35 cellular contexts compared by ENCODE assay signal in genomic region chr20:59683181-59683580, GRCh38.
"Had no signal": no experiment of that assay in that cellular context is flagged by ENCODE, and none has a peak within 500 bp of the region (broad histone marks: within the 10 kb centered on the region; RNA-seq: fewer than 3 reads in every experiment).

No MANE protein-coding gene starts in this region.

- H3K4me3 ChIP-seq: adrenal gland, ascending aorta, breast epithelium, cardiac muscle cell, coronary artery, esophagus muscularis mucosa, gastrocnemius medialis, heart left ventricle had no signal

- ATAC-seq: activated CD4-positive, alpha-beta T cell treated with anti-CD3 and anti-CD28 coated beads for 36 hours; activated CD8-positive, alpha-beta memory T cell treated with anti-CD3 and anti-CD28 coated beads, Interleukin-2, amount 10 ng/mL, durations not matched to agents 7 days and 5 days; activated CD8-positive, alpha-beta T cell treated with anti-CD3 and anti-CD28 coated beads, Interleukin-2, amount 10 ng/mL, durations not matched to agents 7 days and 5 days; activated naive CD8-positive, alpha-beta T cell treated with anti-CD3 and anti-CD28 coated beads, Interleukin-2, amount 50 U/mL, for 24 hours; effector memory CD8-positive, alpha-beta T cell; foreskin keratinocyte; gastrocnemius medialis; heart left ventricle had no signal

- H3K9me3 ChIP-seq: adrenal gland, ascending aorta, breast epithelium, esophagus muscularis mucosa, gastrocnemius medialis, heart left ventricle had no signal

- H3K4me1 Mint-ChIP-seq: activated CD4-positive, alpha-beta T cell treated with anti-CD3 and anti-CD28 coated beads for 36 hours; activated CD4-positive, alpha-beta T cell treated with anti-CD3 and anti-CD28 coated beads, Interleukin-2, amount 10 ng/mL, durations not matched to agents 24 days and 14 days; activated CD8-positive, alpha-beta memory T cell treated with anti-CD3 and anti-CD28 coated beads, Interleukin-2, amount 10 ng/mL, durations not matched to agents 7 days and 5 days; activated naive CD4-positive, alpha-beta T cell treated with anti-CD3 and anti-CD28 coated beads, Interleukin-2, amount 50 U/mL, for 24 hours; activated naive CD8-positive, alpha-beta T cell treated with anti-CD3 and anti-CD28 coated beads for 36 hours; activated naive CD8-positive, alpha-beta T cell treated with anti-CD3 and anti-CD28 coated beads, Interleukin-2, amount 50 U/mL, for 24 hours had no signal

- H3K9me3 Mint-ChIP-seq: activated CD4-positive, alpha-beta memory T cell treated with anti-CD3 and anti-CD28 coated beads for 36 hours; activated CD4-positive, alpha-beta T cell treated with anti-CD3 and anti-CD28 coated beads, Interleukin-2, amount 10 ng/mL, durations not matched to agents 24 days and 14 days; activated naive CD4-positive, alpha-beta T cell treated with anti-CD3 and anti-CD28 coated beads for 36 hours; activated naive CD4-positive, alpha-beta T cell treated with anti-CD3 and anti-CD28 coated beads, Interleukin-2, amount 50 U/mL, for 24 hours; activated naive CD8-positive, alpha-beta T cell treated with anti-CD3 and anti-CD28 coated beads for 36 hours; activated naive CD8-positive, alpha-beta T cell treated with anti-CD3 and anti-CD28 coated beads, Interleukin-2, amount 50 U/mL, for 24 hours; activated T-helper 1 cell treated with anti-CD3 and anti-CD28 coated beads, Interleukin-12 subunit alpha, Interleukin-12 subunit beta, Interleukin-2, Interleukin-4 antibody, amounts not matched to agents 30 ng/mL and 10 ng/mL and 1 ng/mL, durations not matched to agents 14 hours and 24 hours and 36 hours; activated T-helper 2 cell treated with anti-CD3 and anti-CD28 coated beads, Interferon-gamma antibody, Interleukin-2, Interleukin-4, amounts not matched to agents 10 μg/mL and 5 μg/mL and 100 μg/mL, durations not matched to agents 14 hours and 24 hours and 36 hours; dendritic cell treated with granulocyte-macrophage colony-stimulating factor and Interleukin-4, amounts not matched to agents 40 ng/mL and 50 ng/mL, for 4 days; effector memory CD8-positive, alpha-beta T cell had no signal

- H3K4me1 ChIP-seq: adrenal gland, ascending aorta, breast epithelium, esophagus muscularis mucosa, foreskin keratinocyte, gastrocnemius medialis had no signal

- DNase-seq: activated CD4-positive, alpha-beta memory T cell treated with anti-CD3 and anti-CD28 coated beads for 36 hours; activated CD4-positive, alpha-beta T cell treated with anti-CD3 and anti-CD28 coated beads for 36 hours; activated CD4-positive, alpha-beta T cell treated with anti-CD3 and anti-CD28 coated beads, Interleukin-2, amount 10 ng/mL, durations not matched to agents 24 days and 14 days; activated CD4-positive, CD25-positive, alpha-beta regulatory T cell; activated CD4-positive, CD25-positive, alpha-beta regulatory T cell treated with anti-CD3 and anti-CD28 coated beads, Interleukin-2, amount 50 U/mL, for 72 hours; activated CD8-positive, alpha-beta memory T cell treated with anti-CD3 and anti-CD28 coated beads, Interleukin-2, amount 10 ng/mL, durations not matched to agents 7 days and 5 days; activated CD8-positive, alpha-beta memory T cell treated with anti-CD3 and anti-CD28 coated beads, Interleukin-2, amount 50 U/mL, for 4 hours; activated CD8-positive, alpha-beta T cell treated with anti-CD3 and anti-CD28 coated beads, Interleukin-2, amount 10 ng/mL, durations not matched to agents 7 days and 5 days; activated effector memory CD4-positive, alpha-beta T cell treated with anti-CD3 and anti-CD28 coated beads, Interleukin-2, amount 50 U/mL, for 16 hours; activated naive CD4-positive, alpha-beta T cell treated with anti-CD3 and anti-CD28 coated beads for 36 hours; activated naive CD8-positive, alpha-beta T cell treated with anti-CD3 and anti-CD28 coated beads for 36 hours; activated naive CD8-positive, alpha-beta T cell treated with anti-CD3 and anti-CD28 coated beads, Interleukin-2, amount 50 U/mL, for 24 hours; activated T-cell treated with anti-CD3 and anti-CD28 coated beads, Interleukin-2, amount 50 U/mL, for 1 hour; activated T-cell treated with anti-CD3 and anti-CD28 coated beads, Interleukin-2, amount 50 U/mL, for 48 hours; adrenal gland; central memory CD4-positive, alpha-beta T cell; cerebellar nuclear complex; effector CD4-positive, alpha-beta T cell; effector memory CD8-positive, alpha-beta T cell; erythroblast; foreskin keratinocyte; gastrocnemius medialis; glutamatergic neuron; heart left ventricle; T-helper 2 cell had no signal

- H3K36me3 ChIP-seq: adrenal gland, ascending aorta, breast epithelium, cardiac muscle cell, esophagus muscularis mucosa, gastrocnemius medialis, heart left ventricle had no signal

- H3K27ac ChIP-seq: adrenal gland, ascending aorta, breast epithelium, cardiac muscle cell, coronary artery, esophagus muscularis mucosa, foreskin keratinocyte, gastrocnemius medialis, heart left ventricle had no signal

- H3K27me3 Mint-ChIP-seq: activated CD8-positive, alpha-beta memory T cell treated with anti-CD3 and anti-CD28 coated beads, Interleukin-2, amount 10 ng/mL, durations not matched to agents 7 days and 5 days; brain had no signal

- H3K27me3 ChIP-seq: adrenal gland, ascending aorta, cardiac muscle cell had no signal

- H3K4me3 Mint-ChIP-seq: activated CD4-positive, alpha-beta memory T cell treated with anti-CD3 and anti-CD28 coated beads for 36 hours; activated CD4-positive, alpha-beta T cell treated with anti-CD3 and anti-CD28 coated beads for 36 hours; activated CD4-positive, alpha-beta T cell treated with anti-CD3 and anti-CD28 coated beads, Interleukin-2, amount 10 ng/mL, durations not matched to agents 24 days and 14 days; activated CD8-positive, alpha-beta memory T cell treated with anti-CD3 and anti-CD28 coated beads, Interleukin-2, amount 10 ng/mL, durations not matched to agents 7 days and 5 days; activated CD8-positive, alpha-beta T cell treated with anti-CD3 and anti-CD28 coated beads, Interleukin-2, amount 10 ng/mL, durations not matched to agents 7 days and 5 days; activated naive CD4-positive, alpha-beta T cell treated with anti-CD3 and anti-CD28 coated beads for 36 hours; activated naive CD4-positive, alpha-beta T cell treated with anti-CD3 and anti-CD28 coated beads, Interleukin-2, amount 50 U/mL, for 24 hours; activated naive CD8-positive, alpha-beta T cell treated with anti-CD3 and anti-CD28 coated beads for 36 hours; activated naive CD8-positive, alpha-beta T cell treated with anti-CD3 and anti-CD28 coated beads, Interleukin-2, amount 50 U/mL, for 24 hours; activated T-helper 1 cell treated with anti-CD3 and anti-CD28 coated beads, Interleukin-12 subunit alpha, Interleukin-12 subunit beta, Interleukin-2, Interleukin-4 antibody, amounts not matched to agents 30 ng/mL and 10 ng/mL and 1 ng/mL, durations not matched to agents 14 hours and 24 hours and 36 hours; brain; dendritic cell treated with granulocyte-macrophage colony-stimulating factor and Interleukin-4, amounts not matched to agents 40 ng/mL and 50 ng/mL, for 4 days; effector memory CD8-positive, alpha-beta T cell had no signal

- H3K36me3 Mint-ChIP-seq: activated CD4-positive, alpha-beta memory T cell treated with anti-CD3 and anti-CD28 coated beads for 36 hours; activated CD8-positive, alpha-beta memory T cell treated with anti-CD3 and anti-CD28 coated beads, Interleukin-2, amount 10 ng/mL, durations not matched to agents 7 days and 5 days; activated naive CD4-positive, alpha-beta T cell treated with anti-CD3 and anti-CD28 coated beads, Interleukin-2, amount 50 U/mL, for 24 hours; activated naive CD8-positive, alpha-beta T cell treated with anti-CD3 and anti-CD28 coated beads for 36 hours; brain had no signal

- H3K27ac Mint-ChIP-seq: activated CD4-positive, alpha-beta memory T cell treated with anti-CD3 and anti-CD28 coated beads for 36 hours; activated CD4-positive, alpha-beta T cell treated with anti-CD3 and anti-CD28 coated beads for 36 hours; activated CD4-positive, alpha-beta T cell treated with anti-CD3 and anti-CD28 coated beads, Interleukin-2, amount 10 ng/mL, durations not matched to agents 24 days and 14 days; activated CD8-positive, alpha-beta memory T cell treated with anti-CD3 and anti-CD28 coated beads, Interleukin-2, amount 10 ng/mL, durations not matched to agents 7 days and 5 days; activated CD8-positive, alpha-beta T cell treated with anti-CD3 and anti-CD28 coated beads, Interleukin-2, amount 10 ng/mL, durations not matched to agents 7 days and 5 days; activated naive CD4-positive, alpha-beta T cell treated with anti-CD3 and anti-CD28 coated beads for 36 hours; activated naive CD4-positive, alpha-beta T cell treated with anti-CD3 and anti-CD28 coated beads, Interleukin-2, amount 50 U/mL, for 24 hours; activated naive CD8-positive, alpha-beta T cell treated with anti-CD3 and anti-CD28 coated beads for 36 hours; activated naive CD8-positive, alpha-beta T cell treated with anti-CD3 and anti-CD28 coated beads, Interleukin-2, amount 50 U/mL, for 24 hours; activated T-helper 1 cell treated with anti-CD3 and anti-CD28 coated beads, Interleukin-12 subunit alpha, Interleukin-12 subunit beta, Interleukin-2, Interleukin-4 antibody, amounts not matched to agents 30 ng/mL and 10 ng/mL and 1 ng/mL, durations not matched to agents 14 hours and 24 hours and 36 hours; activated T-helper 2 cell treated with anti-CD3 and anti-CD28 coated beads, Interferon-gamma antibody, Interleukin-2, Interleukin-4, amounts not matched to agents 10 μg/mL and 5 μg/mL and 100 μg/mL, durations not matched to agents 14 hours and 24 hours and 36 hours; dendritic cell treated with granulocyte-macrophage colony-stimulating factor and Interleukin-4, amounts not matched to agents 40 ng/mL and 50 ng/mL, for 4 days; effector memory CD8-positive, alpha-beta T cell had no signal
